Comparison of ENCODE assay signal across 29 cellular contexts in the genomic region with DNA sequence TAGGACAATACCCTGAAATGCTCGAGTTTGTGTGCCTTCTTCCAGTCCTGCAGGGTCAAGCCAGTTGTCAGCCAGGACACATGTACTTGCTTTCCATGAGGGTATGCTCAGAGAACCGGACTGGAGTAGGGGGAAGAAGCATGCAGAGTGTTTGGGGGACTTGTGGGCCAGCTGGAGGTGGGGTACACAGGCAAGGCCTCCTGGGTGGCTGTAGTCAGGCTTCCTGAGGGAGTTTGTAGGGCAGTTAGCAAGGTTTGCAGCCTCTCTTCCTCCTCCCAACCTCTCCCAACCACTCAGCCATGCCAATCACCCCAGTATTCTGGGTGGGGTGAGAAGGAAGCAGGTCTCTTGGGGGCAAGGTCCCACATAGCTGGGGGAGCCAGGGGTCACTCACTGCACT. TPM values are rescaled to one million over a fixed set of nuclear protein-coding genes. Genes with fewer than 3 reads are reported as not detected.
"Had no signal": no experiment of that assay in that cellular context is flagged by ENCODE, and none has a peak within 500 bp of the region (broad histone marks: within the 10 kb centered on the region; RNA-seq: fewer than 3 reads in every experiment).

No MANE protein-coding gene starts in this region.

- H3K27ac Mint-ChIP-seq: dendritic cell treated with granulocyte-macrophage colony-stimulating factor and Interleukin-4, amounts not matched to agents 40 ng/mL and 50 ng/mL, for 4 days; effector memory CD8-positive, alpha-beta T cell; endodermal cell; mesothelial cell of epicardium; naive B cell had no signal

- H3K36me3 ChIP-seq: colonic mucosa, esophagus squamous epithelium, gastrocnemius medialis, heart right ventricle, left lung, lower lobe of right lung had no signal

- FAIRE-seq: endometrium, islet of Langerhans, keratinocyte had no signal

- DNase-seq: colonic mucosa; cortex of kidney; effector CD8-positive, alpha-beta T cell; effector memory CD8-positive, alpha-beta T cell; endodermal cell; erythroblast; esophagus squamous epithelium; foreskin fibroblast; foreskin melanocyte; gastrocnemius medialis; glutamatergic neuron; head of caudate nucleus; heart right ventricle; hippocampal formation; left cardiac atrium; left lung; left ventricle myocardium superior; lower lobe of right lung; mesenchymal stem cell; mucosa of descending colon; naive B cell had no signal

- H3K27me3 ChIP-seq: colonic mucosa, gastrocnemius medialis, heart right ventricle, left lung had no signal

- H3K9me3 ChIP-seq: colonic mucosa, esophagus squamous epithelium, gastrocnemius medialis, heart right ventricle, left lung, lower lobe of right lung, mucosa of descending colon had no signal

- H3K4me1 ChIP-seq: colonic mucosa, esophagus squamous epithelium, gastrocnemius medialis, heart right ventricle, left lung, lower lobe of right lung had no signal

- H3K4me3 ChIP-seq: colonic mucosa, esophagus squamous epithelium, gastrocnemius medialis, heart right ventricle, left lung, lower lobe of right lung, mucosa of descending colon had no signal

- H3K36me3 Mint-ChIP-seq: mesothelial cell of epicardium, naive B cell had no signal

- H3K27me3 Mint-ChIP-seq: dendritic cell treated with granulocyte-macrophage colony-stimulating factor and Interleukin-4, amounts not matched to agents 40 ng/mL and 50 ng/mL, for 4 days had no signal

- H3K9me3 Mint-ChIP-seq: dendritic cell treated with granulocyte-macrophage colony-stimulating factor and Interleukin-4, amounts not matched to agents 40 ng/mL and 50 ng/mL, for 4 days; effector memory CD8-positive, alpha-beta T cell; endodermal cell; mesothelial cell of epicardium had no signal

- H3K4me1 Mint-ChIP-seq: endodermal cell, naive B cell had no signal

- ATAC-seq: effector memory CD8-positive, alpha-beta T cell; esophagus mucosa; gastrocnemius medialis; heart right ventricle; left cardiac atrium; left lung; left ventricle myocardium superior; lower lobe of right lung; mucosa of descending colon had no signal

- H3K4me3 Mint-ChIP-seq: dendritic cell treated with granulocyte-macrophage colony-stimulating factor and Interleukin-4, amounts not matched to agents 40 ng/mL and 50 ng/mL, for 4 days; effector memory CD8-positive, alpha-beta T cell; endodermal cell; mesothelial cell of epicardium; naive B cell had no signal

- H3K27ac ChIP-seq: colonic mucosa, epithelial cell of prostate, esophagus squamous epithelium, gastrocnemius medialis, heart right ventricle, left lung, lower lobe of right lung had no signal

RNA-seq across cellular contexts. Expression of a gene that starts 47.0 kb away (rescaled TPM):
- total RNA-seq: endodermal cell, myocyte had no signal
